Comparison of ENCODE assay signal across 9 cellular contexts in genomic region chr1:3988431-3988830, GRCh38.
"Had no signal": no experiment of that assay in that cellular context is flagged by ENCODE, and none has a peak within 500 bp of the region (broad histone marks: within the 10 kb centered on the region; RNA-seq: fewer than 3 reads in every experiment).

No MANE protein-coding gene starts in this region.

- H3K4me1 Mint-ChIP-seq: IgD-negative memory B cell had no signal

- H3K27ac ChIP-seq: GM23248, HL-60 had no signal

- H3K27ac Mint-ChIP-seq: H9, HFFc6, IgD-negative memory B cell had no signal

- H3K4me3 ChIP-seq: GM23248 had no signal

- ATAC-seq: HepG2 had no signal

- DNase-seq: GM23248, GOT3, H9, HCEC 1CT, HFFc6, KBM-7 had no signal

- H3K4me3 Mint-ChIP-seq: H9, HFFc6, IgD-negative memory B cell had no signal
